ENCODE assay signal across 1 cellular context in genomic region chr11:67613960-67614715, GRCh38.
A peak's percentile ranks its signal among the peaks of the same experiment; 100 is the strongest.
TF ChIP-seq lines count a peak whose summit lies in the region.

No MANE protein-coding gene starts in this region.

TF ChIP-seq in H1, 55 proteins besides CTCF, POLR2A, EP300 and RAD21:
- no peak for TF ChIP-seq BCL11A (IDR thresholded peaks at IDR 0.05; ENCODE audit: low read depth in 2 of 2, low read length in 2 of 2)
- TF ChIP-seq JUN (IDR thresholded peaks at IDR 0.05; ENCODE audit: low read depth, low read length): 0 out of 2 replicates have a peak, but pooled peaks have one; percentile 21
- no peak for TF ChIP-seq CBX5 (IDR thresholded peaks at IDR 0.05; ENCODE audit: low read depth, low read length)
- TF ChIP-seq MAX (IDR thresholded peaks at IDR 0.05): 0 out of 2 replicates have a peak, but pooled peaks have one; percentile 11
- peak; percentile 81 for TF ChIP-seq TEAD4 (IDR thresholded peaks at IDR 0.05; ENCODE audit: low read depth, low read length)
- TF ChIP-seq SIX5 (IDR thresholded peaks at IDR 0.05; ENCODE audit: low read depth, low read length): no peak
